In genomic region chr10:50990568-50991495, GRCh38 we compare ENCODE assay signal across 8 cellular contexts.
DNase-seq lines count a peak whose midpoint lies in the region; TF ChIP-seq lines count a peak whose summit lies in the region.

No MANE protein-coding gene starts in this region.

- no peaks in the 10 kb centered on the region for H3K9me3 ChIP-seq in stomach smooth muscle (ENCODE audit: control insufficient read depth in 2 of 2, low read length in 2 of 2)

- no peaks in the 10 kb centered on the region for H3K36me3 ChIP-seq in stomach smooth muscle (ENCODE audit: control insufficient read depth in 2 of 2, insufficient read depth in 2 of 2, low read length in 2 of 2)

- H3K27me3 Mint-ChIP-seq in chondrocyte (ENCODE audit: low read depth), result no peaks in the 10 kb centered on the region

- no peaks in the 10 kb centered on the region for H3K9me3 Mint-ChIP-seq in chondrocyte (ENCODE audit: low read depth)

- DNase-seq in Daoy (ENCODE audit: low read depth), result peak; percentile 65
- DNase-seq in NCI-H2227 treated with DMSO at 0.1 percent for 48 hours (lab: John Stamatoyannopoulos, UW), result peak; percentile 21
- DNase-seq in chondrocyte (ENCODE audit: low spot score), result no peak
- peak; percentile 85 for DNase-seq in left kidney (ENCODE audit: low read depth, low spot score)
- DNase-seq in NCI-H2029 (lab: John Stamatoyannopoulos, UW), result no peak
- no peak for DNase-seq in NK-92 treated with Interleukin-12 subunit alpha and Interleukin-12 subunit beta, amount 100 ng/mL, for 24 hours (lab: John Stamatoyannopoulos, UW)
- no peak for DNase-seq in hippocampal formation (lab: John Stamatoyannopoulos, UW)

- H3K9ac ChIP-seq in stomach smooth muscle (ENCODE audit: low read length in 2 of 2), result peak overlapping the region; percentile 47 to 55

- H3K4me1 ChIP-seq in stomach smooth muscle (ENCODE audit: control insufficient read depth, insufficient read depth, low read length), result peaks cover 13% of the 10 kb centered on the region

- no peaks in the 10 kb centered on the region for H3K36me3 Mint-ChIP-seq in chondrocyte (ENCODE audit: low read depth)

- H3K27ac Mint-ChIP-seq in chondrocyte (ENCODE audit: unreplicated experiment), result peak overlapping the region; percentile 95

- H3K27me3 ChIP-seq in stomach smooth muscle (ENCODE audit: control insufficient read depth in 1 of 2, insufficient read depth in 2 of 2, low read length in 2 of 2), result peaks cover 0 to 20% of the 10 kb centered on the region in 2 donors

- peak overlapping the region; percentile 73 to 82 for H3K4me3 ChIP-seq in stomach smooth muscle (ENCODE audit: low read length in 2 of 2)

- H3K4me3 Mint-ChIP-seq in chondrocyte (ENCODE audit: unreplicated experiment), result peak overlapping the region; percentile 95

- H3K27ac ChIP-seq in stomach smooth muscle (ENCODE audit: low read length), result peak overlapping the region; percentile 32

- peak; percentile 19 for TF ChIP-seq CTCF in chondrocyte (IDR thresholded peaks at IDR 0.05)

- H3K4me1 Mint-ChIP-seq in chondrocyte (ENCODE audit: low read depth), result peaks cover 33% of the 10 kb centered on the region

Comparison
In these comparisons a context has a peak if more than half of its experiments do, and no peak if none do; other contexts are left out.
1. DNase-seq: peak in Daoy (single experiment), NCI-H2227 treated with DMSO at 0.1 percent for 48 hours (single experiment) and left kidney (single experiment); none in chondrocyte (single experiment), NCI-H2029 (single experiment), NK-92 treated with Interleukin-12 subunit alpha and Interleukin-12 subunit beta, amount 100 ng/mL, for 24 hours (single experiment) and hippocampal formation (0 of 2).